Comparison of ENCODE assay signal across 1 cellular context in the genomic region with DNA sequence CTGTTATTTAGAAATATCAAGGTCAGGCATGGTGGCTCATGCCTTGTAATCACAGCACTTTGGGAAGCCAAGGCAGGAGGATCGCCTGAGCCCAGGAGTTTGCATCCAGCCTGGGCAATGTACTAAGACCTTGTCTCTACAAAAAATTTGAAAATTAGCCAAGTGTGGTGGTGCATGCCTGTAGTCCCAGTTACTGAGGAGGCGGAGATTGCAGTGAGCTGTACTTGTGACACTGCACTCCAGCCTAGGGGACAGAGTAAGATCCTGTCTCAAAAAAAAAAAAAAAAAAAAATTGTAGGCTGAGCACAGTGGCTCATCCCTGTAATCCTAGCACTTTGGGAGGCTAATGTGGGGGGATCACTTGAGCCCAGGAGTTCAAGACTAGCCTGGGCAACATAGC.
TF ChIP-seq lines count a peak whose summit lies in the region.

No MANE protein-coding gene starts in this region.

TF ChIP-seq in IMR-90, 13 proteins besides CTCF, POLR2A, EP300 and RAD21 (continued from another document):
- TF ChIP-seq RCOR1 (IDR thresholded peaks at IDR 0.05; ENCODE audit: insufficient replicate concordance, low read length) (no peak), MAFK (IDR thresholded peaks at IDR 0.05; ENCODE audit: low read depth, low read length) (no peak), USF2 (IDR thresholded peaks at IDR 0.05; ENCODE audit: low read depth, low read length) (no peak), CEBPB (IDR thresholded peaks at IDR 0.05; ENCODE audit: low read depth, low read length) (no peak), CHD1 (IDR thresholded peaks at IDR 0.05; ENCODE audit: low read depth, low read length) (no peak), FOS (IDR thresholded peaks at IDR 0.05; ENCODE audit: low read depth, low read length) (no peak), MAZ (IDR thresholded peaks at IDR 0.05; ENCODE audit: borderline replicate concordance, low read depth, low read length) (no peak), MXI1 (IDR thresholded peaks at IDR 0.05; ENCODE audit: borderline replicate concordance, low read depth, low read length) (no peak)
